Comparison of ENCODE assay signal across 20 cellular contexts in genomic region chr4:946517-947471, GRCh38. TPM values are rescaled to one million over a fixed set of nuclear protein-coding genes. Genes with fewer than 3 reads are reported as not detected.
DNase-seq lines count a peak whose midpoint lies in the region; ATAC-seq, FAIRE-seq and TF ChIP-seq lines count a peak whose summit lies in the region.
"Had no signal": no experiment of that assay in that cellular context is flagged by ENCODE, and none has a peak within 500 bp of the region (broad histone marks: within the 10 kb centered on the region; RNA-seq: fewer than 3 reads in every experiment).

No MANE protein-coding gene starts in this region.

- H3K4me1 Mint-ChIP-seq in central memory CD8-positive, alpha-beta T cell = peaks cover 21% of the 10 kb centered on the region
- H3K4me1 Mint-ChIP-seq in memory B cell = peaks cover 17% of the 10 kb centered on the region
- peaks cover 29% of the 10 kb centered on the region for H3K4me1 Mint-ChIP-seq in stimulated activated memory B cell treated with anti-CD40 and anti-IgM and Interleukin-4, amounts not matched to agents 10 μg/mL and 1 μg/mL and 100 μg/mL, for 72 hours

- FAIRE-seq in D721Med (lab: Jason Lieb, UNC) = no peak
- FAIRE-seq: A549 had no signal

- H3K4me3 Mint-ChIP-seq in central memory CD8-positive, alpha-beta T cell = no peak overlapping the region
- peak overlapping the region; percentile 52 for H3K4me3 Mint-ChIP-seq in memory B cell
- H3K4me3 Mint-ChIP-seq in stimulated activated memory B cell treated with anti-CD40 and anti-IgM and Interleukin-4, amounts not matched to agents 10 μg/mL and 1 μg/mL and 100 μg/mL, for 72 hours = peak overlapping the region; percentile 7
- H3K4me3 Mint-ChIP-seq: HFFc6 had no signal

- peak overlapping the region; percentile 76 for H3K27ac Mint-ChIP-seq in central memory CD8-positive, alpha-beta T cell (ENCODE audit: low read depth)
- no peak overlapping the region for H3K27ac Mint-ChIP-seq in memory B cell
- peak overlapping the region; percentile 64 for H3K27ac Mint-ChIP-seq in stimulated activated memory B cell treated with anti-CD40 and anti-IgM and Interleukin-4, amounts not matched to agents 10 μg/mL and 1 μg/mL and 100 μg/mL, for 72 hours
- H3K27ac Mint-ChIP-seq: HFFc6 had no signal

- TF ChIP-seq CTCF in D721Med (IDR thresholded peaks at IDR 0.05; ENCODE audit: insufficient read depth, missing control alignments) = no peak

- no peak for ATAC-seq in central memory CD8-positive, alpha-beta T cell (replicated peaks; ENCODE audit: extremely low read depth, poor library complexity, severe bottlenecking)
- peak; percentile 31 for ATAC-seq in memory B cell (ENCODE audit: low read depth)
- ATAC-seq in stimulated activated memory B cell treated with anti-CD40 and anti-IgM and Interleukin-4, amounts not matched to agents 10 μg/mL and 1 μg/mL and 100 μg/mL, for 72 hours = peak; percentile 54
- ATAC-seq: A549 had no signal

- no peaks in the 10 kb centered on the region for H3K9me3 Mint-ChIP-seq in central memory CD8-positive, alpha-beta T cell
- no peaks in the 10 kb centered on the region for H3K9me3 Mint-ChIP-seq in memory B cell
- H3K9me3 Mint-ChIP-seq in stimulated activated memory B cell treated with anti-CD40 and anti-IgM and Interleukin-4, amounts not matched to agents 10 μg/mL and 1 μg/mL and 100 μg/mL, for 72 hours = no peaks in the 10 kb centered on the region
- H3K9me3 Mint-ChIP-seq: HFFc6 had no signal

- H3K36me3 Mint-ChIP-seq in central memory CD8-positive, alpha-beta T cell (ENCODE audit: insufficient read depth) = peaks cover 2% of the 10 kb centered on the region
- peaks cover 15% of the 10 kb centered on the region for H3K36me3 Mint-ChIP-seq in memory B cell
- peaks cover 25% of the 10 kb centered on the region for H3K36me3 Mint-ChIP-seq in stimulated activated memory B cell treated with anti-CD40 and anti-IgM and Interleukin-4, amounts not matched to agents 10 μg/mL and 1 μg/mL and 100 μg/mL, for 72 hours

- H3K27me3 Mint-ChIP-seq in central memory CD8-positive, alpha-beta T cell = no peaks in the 10 kb centered on the region
- H3K27me3 Mint-ChIP-seq in memory B cell = no peaks in the 10 kb centered on the region
- no peaks in the 10 kb centered on the region for H3K27me3 Mint-ChIP-seq in stimulated activated memory B cell treated with anti-CD40 and anti-IgM and Interleukin-4, amounts not matched to agents 10 μg/mL and 1 μg/mL and 100 μg/mL, for 72 hours

- DNase-seq in activated effector memory CD4-positive, alpha-beta T cell treated with anti-CD3 and anti-CD28 coated beads, Interleukin-2, amount 50 U/mL, for 16 hours = peak; percentile 36
- no peak for DNase-seq in activated effector memory CD4-positive, alpha-beta T cell treated with Interleukin-2 at 50 U/mL for 16 hours
- DNase-seq in central memory CD8-positive, alpha-beta T cell (ENCODE audit: low spot score in 2 of 2) = no peak
- no peak for DNase-seq in memory B cell (ENCODE audit: low spot score in 2 of 2)
- DNase-seq in D721Med (ENCODE audit: insufficient read length, low spot score) = no peak
- no peak for DNase-seq in NCI-H1694 treated with DMSO at 0.1 percent for 48 hours (lab: John Stamatoyannopoulos, UW)
- DNase-seq in mesenteric fat pad (ENCODE audit: low spot score) = no peak
- DNase-seq: C1 segment of cervical spinal cord, DMS153, EL, HFFc6, NCI-H1436 treated with DMSO at 0.1 percent for 48 hours, NCI-H2081, NCI-H510A, NCI-H774, PC-9 had no signal

RNA-seq across cellular contexts. Expression of gene TMEM175, which starts 14.5 kb away (rescaled TPM):
- total RNA-seq in mesenteric fat pad = 27.7 TPM

RNA-seq across cellular contexts. Expression of gene GAK, which starts 14.7 kb away (rescaled TPM):
- total RNA-seq in mesenteric fat pad = 91.3 TPM

RNA-seq across cellular contexts. Expression of gene DGKQ, which starts 26.6 kb away (rescaled TPM):
- 10.1 TPM for total RNA-seq in mesenteric fat pad

RNA-seq across cellular contexts. Expression of gene IDUA, which starts 40.0 kb away (rescaled TPM):
- total RNA-seq in mesenteric fat pad = 34.7 TPM

RNA-seq across cellular contexts. Expression of gene SLC26A1, which starts 46.4 kb away (rescaled TPM):
- total RNA-seq in mesenteric fat pad = 0.22 TPM
- total RNA-seq: H4, M059J had no signal
